In the genomic region with DNA sequence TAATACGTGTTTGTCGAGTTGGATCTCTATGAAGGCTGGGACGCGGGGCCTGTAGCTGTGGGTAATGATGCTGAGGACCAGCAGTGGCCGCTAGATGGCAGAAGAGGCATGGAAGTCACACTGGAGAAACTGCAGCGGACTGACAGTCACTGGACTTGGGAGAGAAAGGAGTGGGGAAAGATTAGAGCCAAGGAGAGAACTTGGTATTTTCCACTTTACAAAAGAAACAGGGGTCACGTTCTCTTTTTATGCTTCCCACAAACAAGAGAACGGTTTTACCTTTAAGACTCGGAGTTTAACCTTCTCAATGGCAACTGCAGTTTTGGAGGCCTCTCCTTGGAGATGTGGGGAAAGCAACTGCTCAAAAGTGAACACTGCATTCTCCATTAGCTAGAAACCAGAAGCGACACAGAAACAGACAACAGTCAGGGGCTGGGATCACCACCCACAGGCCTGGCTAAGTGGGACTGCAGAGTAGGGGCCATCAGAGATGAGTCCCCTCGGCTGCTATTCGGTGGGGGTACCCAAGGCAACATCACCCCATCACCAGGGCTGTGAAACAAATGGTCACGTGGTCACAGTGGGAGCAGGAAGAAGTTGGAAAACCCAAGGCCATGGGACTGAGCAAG, we compare ENCODE assay signal across 8 cellular contexts. TPM values are rescaled to one million over a fixed set of nuclear protein-coding genes. Genes with fewer than 3 reads are reported as not detected.
DNase-seq lines count a peak whose midpoint lies in the region; ATAC-seq and TF ChIP-seq lines count a peak whose summit lies in the region.

No MANE protein-coding gene starts in this region.

- TF ChIP-seq CTCF in kidney epithelial cell (IDR thresholded peaks at IDR 0.05; ENCODE audit: insufficient read depth, low read length, poor library complexity, severe bottlenecking), result peak; percentile 91

- no peak overlapping the region for H3K27ac ChIP-seq in caudate nucleus (ENCODE audit: low read depth, low read length)

- DNase-seq in AG08396 (ENCODE audit: low spot score), result peak; percentile 82
- peak; percentile 87 for DNase-seq in NCI-H2227 (lab: John Stamatoyannopoulos, UW; ENCODE audit: unreplicated experiment)
- peak; percentile 64 to 84 (median 72) for DNase-seq in activated CD4-positive, CD25-positive, alpha-beta regulatory T cell (lab: John Stamatoyannopoulos, UW)
- peak in 58 of 61 donors; percentile 17 to 92 (median 72) for DNase-seq in caudate nucleus (lab: John Stamatoyannopoulos, UW)
- DNase-seq in kidney epithelial cell (ENCODE audit: low read depth), result peak; percentile 29
- DNase-seq in stimulated activated CD4-positive, alpha-beta T cell treated with anti-CD3 and anti-CD28 coated beads, Interleukin-1b, Interleukin-23, amount 100 ng/mL, for 1 hour (ENCODE audit: low read depth in 2 of 2), result peak; percentile 46 to 70

- H3K27me3 ChIP-seq in kidney epithelial cell (ENCODE audit: control insufficient read depth, insufficient read depth, low read length), result no peaks in the 10 kb centered on the region

- H3K4me3 ChIP-seq in kidney epithelial cell (ENCODE audit: low read depth, low read length), result no peak overlapping the region

- ATAC-seq in GM18907 (IDR thresholded peaks at IDR 0.05; ENCODE audit: unreplicated experiment) (peak; percentile 90), HG03139 (IDR thresholded peaks at IDR 0.05; ENCODE audit: unreplicated experiment) (peak; percentile 85)

- no peaks in the 10 kb centered on the region for H3K36me3 ChIP-seq in kidney epithelial cell (ENCODE audit: control insufficient read depth, insufficient read depth, low read length)

RNA-seq across cellular contexts. Expression of gene EDEM3, which starts 51.1 kb away (rescaled TPM):
- 19.4 and 20.2 TPM in 2 replicates for total RNA-seq in kidney epithelial cell

Comparison
In these comparisons a context has a peak if more than half of its experiments do, and no peak if none do; other contexts are left out.
1. DNase-seq: peak in every context shown above with its lines; median percentile 87 in NCI-H2227; 82 in AG08396; 72 in caudate nucleus; 72 in activated CD4-positive, CD25-positive, alpha-beta regulatory T cell; 58 in stimulated activated CD4-positive, alpha-beta T cell treated with anti-CD3 and anti-CD28 coated beads, Interleukin-1b, Interleukin-23, amount 100 ng/mL, for 1 hour; 29 in kidney epithelial cell.